Comparison of ENCODE assay signal across 1 cellular context in genomic region chr12:6764011-6764828, GRCh38.
TF ChIP-seq lines count a peak whose summit lies in the region.

No MANE protein-coding gene starts in this region.

TF ChIP-seq in HEK293, 187 proteins besides CTCF, POLR2A, EP300 and RAD21 (continued from another document and continues in another):
- peak; percentile 23; the same call in 1 of the 2 replicates for TF ChIP-seq ZBTB21 (tag by site-specific recombination; IDR thresholded peaks at IDR 0.05)
- TF ChIP-seq, protein P1, sequence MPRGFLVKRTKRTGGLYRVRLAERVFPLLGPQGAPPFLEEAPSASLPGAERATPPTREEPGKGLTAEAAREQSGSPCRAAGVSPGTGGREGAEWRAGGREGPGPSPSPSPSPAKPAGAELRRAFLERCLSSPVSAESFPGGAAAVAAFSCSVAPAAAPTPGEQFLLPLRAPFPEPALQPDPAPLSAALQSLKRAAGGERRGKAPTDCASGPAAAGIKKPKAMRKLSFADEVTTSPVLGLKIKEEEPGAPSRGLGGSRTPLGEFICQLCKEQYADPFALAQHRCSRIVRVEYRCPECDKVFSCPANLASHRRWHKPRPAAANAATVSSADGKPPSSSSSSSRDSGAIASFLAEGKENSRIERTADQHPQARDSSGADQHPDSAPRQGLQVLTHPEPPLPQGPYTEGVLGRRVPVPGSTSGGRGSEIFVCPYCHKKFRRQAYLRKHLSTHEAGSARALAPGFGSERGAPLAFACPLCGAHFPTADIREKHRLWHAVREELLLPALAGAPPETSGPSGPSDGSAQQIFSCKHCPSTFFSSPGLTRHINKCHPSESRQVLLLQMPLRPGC (tag by site-specific recombination; IDR thresholded peaks at IDR 0.05) = no peak
- TF ChIP-seq ZBTB20 (tag by site-specific recombination; IDR thresholded peaks at IDR 0.05) = no peak; the same call in 1 of the 2 replicates
- no peak for TF ChIP-seq ZNF350 (tag by site-specific recombination; IDR thresholded peaks at IDR 0.05)
- TF ChIP-seq ZNF707 (tag by site-specific recombination; IDR thresholded peaks at IDR 0.05) = no peak
- no peak for TF ChIP-seq ZNF266 (tag by site-specific recombination; IDR thresholded peaks at IDR 0.05; ENCODE audit: low read depth)
- TF ChIP-seq ZNF324 (tag by site-specific recombination; IDR thresholded peaks at IDR 0.05) = peak; percentile 85; the same call in 1 of the 2 replicates
- no peak for TF ChIP-seq YY2 (tag by site-specific recombination; IDR thresholded peaks at IDR 0.05)
- TF ChIP-seq ZFP3 (tag by site-specific recombination; IDR thresholded peaks at IDR 0.05; ENCODE audit: low read depth) = no peak
- no peak for TF ChIP-seq ZNF473 (tag by site-specific recombination; IDR thresholded peaks at IDR 0.05)
- TF ChIP-seq ZNF248 (tag by site-specific recombination; IDR thresholded peaks at IDR 0.05) = no peak
- no peak for TF ChIP-seq ZNF549 (tag by site-specific recombination; IDR thresholded peaks at IDR 0.05)
- TF ChIP-seq SCRT2 (tag by site-specific recombination; IDR thresholded peaks at IDR 0.05) = peak; percentile 71; the same call in 1 of the 2 replicates
- peak; percentile 100 for TF ChIP-seq GLIS2 (tag by site-specific recombination; IDR thresholded peaks at IDR 0.05)
- TF ChIP-seq, protein P2, sequence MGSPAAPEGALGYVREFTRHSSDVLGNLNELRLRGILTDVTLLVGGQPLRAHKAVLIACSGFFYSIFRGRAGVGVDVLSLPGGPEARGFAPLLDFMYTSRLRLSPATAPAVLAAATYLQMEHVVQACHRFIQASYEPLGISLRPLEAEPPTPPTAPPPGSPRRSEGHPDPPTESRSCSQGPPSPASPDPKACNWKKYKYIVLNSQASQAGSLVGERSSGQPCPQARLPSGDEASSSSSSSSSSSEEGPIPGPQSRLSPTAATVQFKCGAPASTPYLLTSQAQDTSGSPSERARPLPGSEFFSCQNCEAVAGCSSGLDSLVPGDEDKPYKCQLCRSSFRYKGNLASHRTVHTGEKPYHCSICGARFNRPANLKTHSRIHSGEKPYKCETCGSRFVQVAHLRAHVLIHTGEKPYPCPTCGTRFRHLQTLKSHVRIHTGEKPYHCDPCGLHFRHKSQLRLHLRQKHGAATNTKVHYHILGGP (tag by site-specific recombination; IDR thresholded peaks at IDR 0.05) = no peak
- TF ChIP-seq ZNF645 (tag by site-specific recombination; IDR thresholded peaks at IDR 0.05) = no peak
- no peak for TF ChIP-seq ZNF548 (tag by site-specific recombination; IDR thresholded peaks at IDR 0.05)
- TF ChIP-seq, protein P3, sequence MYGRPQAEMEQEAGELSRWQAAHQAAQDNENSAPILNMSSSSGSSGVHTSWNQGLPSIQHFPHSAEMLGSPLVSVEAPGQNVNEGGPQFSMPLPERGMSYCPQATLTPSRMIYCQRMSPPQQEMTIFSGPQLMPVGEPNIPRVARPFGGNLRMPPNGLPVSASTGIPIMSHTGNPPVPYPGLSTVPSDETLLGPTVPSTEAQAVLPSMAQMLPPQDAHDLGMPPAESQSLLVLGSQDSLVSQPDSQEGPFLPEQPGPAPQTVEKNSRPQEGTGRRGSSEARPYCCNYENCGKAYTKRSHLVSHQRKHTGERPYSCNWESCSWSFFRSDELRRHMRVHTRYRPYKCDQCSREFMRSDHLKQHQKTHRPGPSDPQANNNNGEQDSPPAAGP (tag by site-specific recombination; IDR thresholded peaks at IDR 0.05) = peak; percentile 59
- TF ChIP-seq ZNF571 (tag by site-specific recombination; IDR thresholded peaks at IDR 0.05) = no peak
- TF ChIP-seq SALL2 (tag by site-specific recombination; IDR thresholded peaks at IDR 0.05; ENCODE audit: borderline replicate concordance) = no peak
- no peak for TF ChIP-seq ZNF202 (tag by site-specific recombination; IDR thresholded peaks at IDR 0.05; ENCODE audit: borderline replicate concordance)
- TF ChIP-seq OSR2 (tag by site-specific recombination; IDR thresholded peaks at IDR 0.05) = no peak; the same call in 1 of the 2 replicates
- TF ChIP-seq, protein P4, sequence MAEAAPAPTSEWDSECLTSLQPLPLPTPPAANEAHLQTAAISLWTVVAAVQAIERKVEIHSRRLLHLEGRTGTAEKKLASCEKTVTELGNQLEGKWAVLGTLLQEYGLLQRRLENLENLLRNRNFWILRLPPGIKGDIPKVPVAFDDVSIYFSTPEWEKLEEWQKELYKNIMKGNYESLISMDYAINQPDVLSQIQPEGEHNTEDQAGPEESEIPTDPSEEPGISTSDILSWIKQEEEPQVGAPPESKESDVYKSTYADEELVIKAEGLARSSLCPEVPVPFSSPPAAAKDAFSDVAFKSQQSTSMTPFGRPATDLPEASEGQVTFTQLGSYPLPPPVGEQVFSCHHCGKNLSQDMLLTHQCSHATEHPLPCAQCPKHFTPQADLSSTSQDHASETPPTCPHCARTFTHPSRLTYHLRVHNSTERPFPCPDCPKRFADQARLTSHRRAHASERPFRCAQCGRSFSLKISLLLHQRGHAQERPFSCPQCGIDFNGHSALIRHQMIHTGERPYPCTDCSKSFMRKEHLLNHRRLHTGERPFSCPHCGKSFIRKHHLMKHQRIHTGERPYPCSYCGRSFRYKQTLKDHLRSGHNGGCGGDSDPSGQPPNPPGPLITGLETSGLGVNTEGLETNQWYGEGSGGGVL (tag by site-specific recombination; IDR thresholded peaks at IDR 0.05) = peak; percentile 99
- no peak for TF ChIP-seq HOXD13 (CRISPR knock-in tag; IDR thresholded peaks at IDR 0.05; ENCODE audit: borderline replicate concordance)
- 0 out of 2 replicates have a peak, but pooled peaks have one; percentile 17 for TF ChIP-seq ZNF561 (tag by site-specific recombination; IDR thresholded peaks at IDR 0.05; ENCODE audit: borderline replicate concordance)
- peak; percentile 95 for TF ChIP-seq ZEB2 (tag by site-specific recombination; IDR thresholded peaks at IDR 0.05)
- TF ChIP-seq KLF1 (tag by site-specific recombination; IDR thresholded peaks at IDR 0.05) = peak; percentile 70
- TF ChIP-seq MYNN (tag by site-specific recombination; IDR thresholded peaks at IDR 0.05; ENCODE audit: borderline replicate concordance) = no peak; the same call in 1 of the 2 replicates
- TF ChIP-seq, protein P5, sequence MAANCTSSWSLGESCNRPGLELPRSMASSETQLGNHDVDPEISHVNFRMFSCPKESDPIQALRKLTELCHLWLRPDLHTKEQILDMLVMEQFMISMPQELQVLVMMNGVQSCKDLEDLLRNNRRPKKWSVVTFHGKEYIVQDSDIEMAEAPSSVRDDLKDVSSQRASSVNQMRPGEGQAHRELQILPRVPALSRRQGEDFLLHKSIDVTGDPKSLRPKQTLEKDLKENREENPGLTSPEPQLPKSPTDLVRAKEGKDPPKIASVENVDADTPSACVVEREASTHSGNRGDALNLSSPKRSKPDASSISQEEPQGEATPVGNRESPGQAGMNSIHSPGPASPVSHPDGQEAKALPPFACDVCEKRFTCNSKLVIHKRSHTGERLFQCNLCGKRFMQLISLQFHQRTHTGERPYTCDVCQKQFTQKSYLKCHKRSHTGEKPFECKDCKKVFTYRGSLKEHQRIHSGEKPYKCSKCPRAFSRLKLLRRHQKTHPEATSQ (tag by site-specific recombination; IDR thresholded peaks at IDR 0.05) = no peak
- TF ChIP-seq ZNF211 (tag by site-specific recombination; IDR thresholded peaks at IDR 0.05; ENCODE audit: low read depth) = no peak
- no peak for TF ChIP-seq ZNF292 (tag by site-specific recombination; IDR thresholded peaks at IDR 0.05; ENCODE audit: borderline replicate concordance, low read depth)
- TF ChIP-seq ZNF18 (tag by site-specific recombination; IDR thresholded peaks at IDR 0.05) = peak; percentile 98
- no peak for TF ChIP-seq ZNF664 (tag by site-specific recombination; IDR thresholded peaks at IDR 0.05)
- no peak for TF ChIP-seq MEIS1 (CRISPR knock-in tag; IDR thresholded peaks at IDR 0.05; ENCODE audit: borderline replicate concordance)
- no peak for TF ChIP-seq HIC1 (tag by site-specific recombination; IDR thresholded peaks at IDR 0.05)
- peak; percentile 98 for TF ChIP-seq SP3 (tag by site-specific recombination; IDR thresholded peaks at IDR 0.05)
- no peak for TF ChIP-seq PRDM6 (tag by site-specific recombination; IDR thresholded peaks at IDR 0.05)
- TF ChIP-seq ZNF670 (tag by site-specific recombination; IDR thresholded peaks at IDR 0.05; ENCODE audit: low read depth) = no peak
- no peak for TF ChIP-seq ZNF132 (tag by site-specific recombination; IDR thresholded peaks at IDR 0.05; ENCODE audit: borderline replicate concordance)
- no peak for TF ChIP-seq ZNF623 (tag by site-specific recombination; IDR thresholded peaks at IDR 0.05)
- peak; percentile 15; the same call in 1 of the 2 replicates for TF ChIP-seq ZSCAN30 (tag by site-specific recombination; IDR thresholded peaks at IDR 0.05)
- TF ChIP-seq ZNF510 (tag by site-specific recombination; IDR thresholded peaks at IDR 0.05; ENCODE audit: insufficient replicate concordance) = no peak
- peak; percentile 99 for TF ChIP-seq GLIS1 (tag by site-specific recombination; IDR thresholded peaks at IDR 0.05)
- TF ChIP-seq ZBTB1 (tag by site-specific recombination; IDR thresholded peaks at IDR 0.05) = no peak
- TF ChIP-seq ZNF560 (tag by site-specific recombination; IDR thresholded peaks at IDR 0.05; ENCODE audit: borderline replicate concordance) = no peak
